In genomic region chr12:63669427-63669826, GRCh38 we compare ENCODE assay signal across 10 cellular contexts. TPM values are rescaled to one million over a fixed set of nuclear protein-coding genes. Genes with fewer than 3 reads are reported as not detected.
A peak's percentile ranks its signal among the peaks of the same experiment; 100 is the strongest.
DNase-seq lines count a peak whose midpoint lies in the region; ATAC-seq and TF ChIP-seq lines count a peak whose summit lies in the region.
"Not testable (repeated sequence)": the region's sequence is repeated elsewhere in the genome, so short reads cannot be mapped to it uniquely, and the experiment has no call there.
"Had no signal": no experiment of that assay in that cellular context is flagged by ENCODE, and none has a peak within 500 bp of the region (broad histone marks: within the 10 kb centered on the region; RNA-seq: fewer than 3 reads in every experiment).

No MANE protein-coding gene starts in this region.

- H3K79me2 ChIP-seq in osteoblast (ENCODE audit: insufficient read depth, low read length) = not testable (repeated sequence)

- not testable (repeated sequence) for H3K9me3 ChIP-seq in CD8-positive, alpha-beta T cell (ENCODE audit: low read length); iPS-18c (ENCODE audit: control insufficient read depth, insufficient read depth, low read length); osteoblast (ENCODE audit: low read depth, low read length)

- H4K20me1 ChIP-seq in osteoblast (ENCODE audit: insufficient read depth, low read length) = not testable (repeated sequence)

- intact Hi-C loops in CD8-positive, alpha-beta T cell (cut with DNase I, micrococcal nuclease) = loop anchor here in 1 of 2 experiments (1.0 kb wide), 1 partner anchor 587 kb away; no protein-coding TSS in a partner anchor
- intact Hi-C loops in activated CD4-positive, alpha-beta memory T cell treated with anti-CD3 and anti-CD28 coated beads for 36 hours (cut with micrococcal nuclease) = not testable (repeated sequence)

- H3K27me3 Mint-ChIP-seq in CD8-positive, alpha-beta T cell (ENCODE audit: low read depth) = not testable (repeated sequence)
- H3K27me3 Mint-ChIP-seq in activated CD4-positive, alpha-beta memory T cell treated with anti-CD3 and anti-CD28 coated beads for 36 hours = peaks cover 32% of the 10 kb centered on the region
- H3K27me3 Mint-ChIP-seq in activated naive CD8-positive, alpha-beta T cell treated with anti-CD3 and anti-CD28 coated beads, Interleukin-2, amount 50 U/mL, for 24 hours = peaks cover 10% of the 10 kb centered on the region
- peaks cover 32% of the 10 kb centered on the region for H3K27me3 Mint-ChIP-seq in stimulated activated naive CD8-positive, alpha-beta T cell treated with anti-CD3 and anti-CD28 coated beads, Interleukin-15, amount 100 ng/mL, for 72 hours

- H3K36me3 ChIP-seq in CD8-positive, alpha-beta T cell (ENCODE audit: insufficient read depth, low read length); osteoblast (ENCODE audit: insufficient read depth, low read length): not testable (repeated sequence)

- H3K4me1 ChIP-seq in CD8-positive, alpha-beta T cell (ENCODE audit: insufficient read depth, low read length); osteoblast (ENCODE audit: insufficient read depth, low read length): not testable (repeated sequence)

- H3K27me3 ChIP-seq in CD8-positive, alpha-beta T cell (ENCODE audit: insufficient read depth, low read length); osteoblast (ENCODE audit: insufficient read depth, low read length): not testable (repeated sequence)

- CTCF ChIA-PET in CD8-positive, alpha-beta T cell (lab: Charles Lee) = interaction anchor here (1.3 kb wide), 1 partner anchor 586 kb away, joined by 3 read pairs; no protein-coding TSS in a partner anchor
- CTCF ChIA-PET in activated CD4-positive, alpha-beta memory T cell treated with anti-CD3 and anti-CD28 coated beads for 36 hours (lab: Charles Lee) = not testable (repeated sequence)

- H3K27ac Mint-ChIP-seq in CD8-positive, alpha-beta T cell = peak overlapping the region; percentile 37
- H3K27ac Mint-ChIP-seq in activated CD4-positive, alpha-beta memory T cell treated with anti-CD3 and anti-CD28 coated beads for 36 hours; stimulated activated naive CD8-positive, alpha-beta T cell treated with anti-CD3 and anti-CD28 coated beads, Interleukin-15, amount 100 ng/mL, for 72 hours: not testable (repeated sequence)
- peak overlapping the region; percentile 90 for H3K27ac Mint-ChIP-seq in activated naive CD8-positive, alpha-beta T cell treated with anti-CD3 and anti-CD28 coated beads, Interleukin-2, amount 50 U/mL, for 24 hours

- H3K36me3 Mint-ChIP-seq in CD8-positive, alpha-beta T cell; activated CD4-positive, alpha-beta memory T cell treated with anti-CD3 and anti-CD28 coated beads for 36 hours; activated naive CD8-positive, alpha-beta T cell treated with anti-CD3 and anti-CD28 coated beads, Interleukin-2, amount 50 U/mL, for 24 hours (ENCODE audit: low read depth): not testable (repeated sequence)

- H3K4me1 Mint-ChIP-seq in CD8-positive, alpha-beta T cell (ENCODE audit: low read depth) = peaks cover 33% of the 10 kb centered on the region
- H3K4me1 Mint-ChIP-seq in activated CD4-positive, alpha-beta memory T cell treated with anti-CD3 and anti-CD28 coated beads for 36 hours (ENCODE audit: low read depth) = peaks cover 12% of the 10 kb centered on the region
- peaks cover 32% of the 10 kb centered on the region for H3K4me1 Mint-ChIP-seq in activated naive CD8-positive, alpha-beta T cell treated with anti-CD3 and anti-CD28 coated beads, Interleukin-2, amount 50 U/mL, for 24 hours
- H3K4me1 Mint-ChIP-seq in stimulated activated naive CD8-positive, alpha-beta T cell treated with anti-CD3 and anti-CD28 coated beads, Interleukin-15, amount 100 ng/mL, for 72 hours = peaks cover 31% of the 10 kb centered on the region

- DNase-seq in CD8-positive, alpha-beta T cell; activated CD4-positive, alpha-beta memory T cell treated with anti-CD3 and anti-CD28 coated beads for 36 hours; activated naive CD8-positive, alpha-beta T cell treated with anti-CD3 and anti-CD28 coated beads, Interleukin-2, amount 50 U/mL, for 24 hours; epithelial cell of proximal tubule (ENCODE audit: low read depth); osteoblast (ENCODE audit: insufficient read length, low spot score, missing footprints); stimulated activated naive CD8-positive, alpha-beta T cell treated with anti-CD3 and anti-CD28 coated beads, Interleukin-15, amount 100 ng/mL, for 72 hours: not testable (repeated sequence)
- peak; percentile 2 for DNase-seq in LHCN-M2 (ENCODE audit: low read depth)

- not testable (repeated sequence) for H3K27ac ChIP-seq in CD8-positive, alpha-beta T cell (ENCODE audit: low read depth, low read length); osteoblast (ENCODE audit: low read depth, low read length)

- H3K4me3 Mint-ChIP-seq in CD8-positive, alpha-beta T cell = peak overlapping the region; percentile 95
- H3K4me3 Mint-ChIP-seq in activated CD4-positive, alpha-beta memory T cell treated with anti-CD3 and anti-CD28 coated beads for 36 hours = peak overlapping the region; percentile 6
- H3K4me3 Mint-ChIP-seq in activated naive CD8-positive, alpha-beta T cell treated with anti-CD3 and anti-CD28 coated beads, Interleukin-2, amount 50 U/mL, for 24 hours = peak overlapping the region; percentile 88
- peak overlapping the region; percentile 90 to 95 for H3K4me3 Mint-ChIP-seq in stimulated activated naive CD8-positive, alpha-beta T cell treated with anti-CD3 and anti-CD28 coated beads, Interleukin-15, amount 100 ng/mL, for 72 hours

- not testable (repeated sequence) for H3K9me3 Mint-ChIP-seq in CD8-positive, alpha-beta T cell; activated CD4-positive, alpha-beta memory T cell treated with anti-CD3 and anti-CD28 coated beads for 36 hours; activated naive CD8-positive, alpha-beta T cell treated with anti-CD3 and anti-CD28 coated beads, Interleukin-2, amount 50 U/mL, for 24 hours; stimulated activated naive CD8-positive, alpha-beta T cell treated with anti-CD3 and anti-CD28 coated beads, Interleukin-15, amount 100 ng/mL, for 72 hours

- ATAC-seq in CD8-positive, alpha-beta T cell; activated naive CD8-positive, alpha-beta T cell treated with anti-CD3 and anti-CD28 coated beads, Interleukin-2, amount 50 U/mL, for 24 hours; stimulated activated naive CD8-positive, alpha-beta T cell treated with anti-CD3 and anti-CD28 coated beads, Interleukin-15, amount 100 ng/mL, for 72 hours: not testable (repeated sequence)

- TF ChIP-seq CTCF in CD8-positive, alpha-beta T cell (IDR thresholded peaks at IDR 0.05); epithelial cell of proximal tubule (conservative IDR thresholded peaks at IDR 0.05; ENCODE audit: low read depth, low read length); osteoblast (IDR thresholded peaks at IDR 0.05; ENCODE audit: extremely low read depth, low read depth, low read length): not testable (repeated sequence)

- POLR2A ChIA-PET in CD8-positive, alpha-beta T cell (lab: Charles Lee) = interaction anchor here (1.1 kb wide), 1 partner anchor 108 kb away, joined by 3 read pairs; no protein-coding TSS in a partner anchor
- POLR2A ChIA-PET in activated CD4-positive, alpha-beta memory T cell treated with anti-CD3 and anti-CD28 coated beads for 36 hours (lab: Charles Lee) = not testable (repeated sequence)

- peak overlapping the region; percentile 89 for H3K4me2 ChIP-seq in osteoblast (ENCODE audit: insufficient read depth, low read length)

- peak overlapping the region; percentile 68 for H3K4me3 ChIP-seq in CD8-positive, alpha-beta T cell (ENCODE audit: low read depth, low read length)
- H3K4me3 ChIP-seq in epithelial cell of proximal tubule (ENCODE audit: low read depth, low read length) (peak overlapping the region; percentile 97), iPS-18c (ENCODE audit: insufficient read depth, low read depth, low read length) (peak overlapping the region; percentile 9; the same call in 1 of the 2 replicates)
- not testable (repeated sequence) for H3K4me3 ChIP-seq in osteoblast (ENCODE audit: insufficient read depth, low read length)

- not testable (repeated sequence) for H2AFZ ChIP-seq in osteoblast (ENCODE audit: low read length)

RNA-seq across cellular contexts. Expression of gene DPY19L2, which starts 1.1 kb away (rescaled TPM):
- total RNA-seq in CD8-positive, alpha-beta T cell = 1 to 10 TPM; 3.4 to 3.6 TPM
- 8.5 and 9.8 TPM in 2 replicates for total RNA-seq in LHCN-M2 (2014; rRNA removed)
- polyA plus RNA-seq in LHCN-M2 (2012) = 1.6 TPM
- under 1 TPM; 0.34 to 0.67 TPM for total RNA-seq in activated CD4-positive, alpha-beta memory T cell treated with anti-CD3 and anti-CD28 coated beads for 36 hours
- 5.6 and 6.9 TPM in 2 replicates for total RNA-seq in epithelial cell of proximal tubule
- 1.1 and 2.7 TPM in 2 replicates for total RNA-seq in osteoblast
- total RNA-seq: CD4-positive, alpha-beta T cell; left lobe of liver had no signal

Comparison
In these comparisons a context has a peak if more than half of its experiments do, and no peak if none do; other contexts are left out.
1. H3K4me3 Mint-ChIP-seq: peak in every context shown above with its lines; median percentile 95 in CD8-positive, alpha-beta T cell; 92 in stimulated activated naive CD8-positive, alpha-beta T cell treated with anti-CD3 and anti-CD28 coated beads, Interleukin-15, amount 100 ng/mL, for 72 hours; 88 in activated naive CD8-positive, alpha-beta T cell treated with anti-CD3 and anti-CD28 coated beads, Interleukin-2, amount 50 U/mL, for 24 hours; 6 in activated CD4-positive, alpha-beta memory T cell treated with anti-CD3 and anti-CD28 coated beads for 36 hours.